Comparison of ENCODE assay signal across 34 cellular contexts in genomic region chr10:120386196-120386595, GRCh38.
"Had no signal": no experiment of that assay in that cellular context is flagged by ENCODE, and none has a peak within 500 bp of the region (broad histone marks: within the 10 kb centered on the region; RNA-seq: fewer than 3 reads in every experiment).

No MANE protein-coding gene starts in this region.

- H3K4me1 ChIP-seq: ascending aorta, body of pancreas, breast epithelium, Peyer's patch had no signal

- H3K27me3 ChIP-seq: ascending aorta, body of pancreas, breast epithelium, Peyer's patch, SJSA1 had no signal

- H3K9me3 ChIP-seq: ascending aorta, body of pancreas, breast epithelium, Peyer's patch, SJSA1 had no signal

- H3K4me3 ChIP-seq: ascending aorta, body of pancreas, breast epithelium, Peyer's patch, SJSA1 had no signal

- H3K36me3 ChIP-seq: ascending aorta, breast epithelium, Peyer's patch, SJSA1 had no signal

- DNase-seq: activated B cell treated with CpG ODN at 0.5 μM for 24 hours; activated CD4-positive, alpha-beta T cell treated with anti-CD3 and anti-CD28 coated beads for 48 hours; activated CD4-positive, alpha-beta T cell treated with anti-CD3 and anti-CD28 coated beads, Interleukin-2, amount 50 U/mL, for 4 hours; activated CD4-positive, CD25-positive, alpha-beta regulatory T cell treated with anti-CD3 and anti-CD28 coated beads, Interleukin-2, amount 50 U/mL, for 72 hours; activated CD8-positive, alpha-beta T cell treated with anti-CD3 and anti-CD28 coated beads for 36 hours; activated gamma-delta T cell; activated naive CD4-positive, alpha-beta T cell treated with Interleukin-2 at 50 U/mL for 16 hours; activated naive CD8-positive, alpha-beta T cell treated with anti-CD3 and anti-CD28 coated beads, Interleukin-2, amount 10 ng/mL, durations not matched to agents 7 days and 5 days; activated T-cell treated with anti-CD3 and anti-CD28 coated beads, Interleukin-2, amount 50 U/mL, for 1 hour; amygdala; body of pancreas; NCI-H1092 treated with DMSO at 0.1 percent for 48 hours; NCI-H1417; NCI-H146; NCI-H187; NCI-H2029 treated with DMSO at 0.1 percent for 48 hours; NCI-H2107; NCI-H2171; NCI-H226; NCI-H446 treated with DMSO at 0.1 percent for 48 hours; NCI-H524; PC-3; Peyer's patch; RPMI8226; SHP77 treated with DMSO at 0.1 percent for 48 hours; SW 1271; T-helper 1 cell; T-helper 2 cell; T-helper 9 cell had no signal

- H3K27ac ChIP-seq: ascending aorta, body of pancreas, breast epithelium, KMS-11, Peyer's patch, SJSA1, VCaP had no signal
